8 cellular contexts compared by ENCODE assay signal in the genomic region with DNA sequence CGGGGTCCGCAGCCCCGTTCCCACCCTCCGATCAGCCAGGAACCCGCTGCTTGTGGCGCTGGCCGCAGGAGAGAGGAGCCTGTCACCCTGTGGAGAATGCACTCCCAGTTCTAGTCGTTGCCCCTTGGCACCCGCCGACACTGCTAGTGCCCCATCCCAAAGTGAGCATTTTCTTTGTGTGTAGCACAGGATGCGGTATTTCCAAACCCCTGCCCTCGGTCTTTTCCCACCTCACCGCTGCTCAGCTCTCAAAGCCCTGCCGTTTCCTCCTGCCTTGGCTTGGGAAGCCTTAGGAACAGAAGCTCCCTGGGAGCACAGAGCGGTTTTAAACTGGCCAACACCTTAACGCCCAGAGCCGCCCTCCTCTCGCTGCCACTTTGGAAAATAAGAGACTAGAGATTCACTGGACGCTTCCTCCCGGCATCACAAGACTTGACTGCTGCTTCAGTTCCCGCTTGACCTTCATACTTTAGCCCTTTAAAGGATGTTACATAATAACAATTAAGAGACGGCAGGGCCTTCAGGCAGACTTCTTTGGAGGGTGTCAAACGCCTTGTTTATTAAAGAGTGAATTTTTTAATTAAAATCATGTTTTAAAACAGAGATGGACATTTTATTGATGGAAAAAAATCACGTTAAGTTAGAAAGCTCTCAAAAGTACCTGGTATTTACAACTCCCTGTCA. TPM values are rescaled to one million over a fixed set of nuclear protein-coding genes. Genes with fewer than 3 reads are reported as not detected.
DNase-seq lines count a peak whose midpoint lies in the region; ATAC-seq and TF ChIP-seq lines count a peak whose summit lies in the region.

No MANE protein-coding gene starts in this region.

- CTCF ChIA-PET in MCF 10A (lab: Yijun Ruan, JAX) = interaction anchor here (0.6 to 1.0 kb wide), 3 partner anchors 14 to 1939 kb away, joined by 3 read pairs; no protein-coding TSS in a partner anchor

- H3K9me3 ChIP-seq in iPS-18c (ENCODE audit: control insufficient read depth, insufficient read depth, low read length) = no peaks in the 10 kb centered on the region

- no peaks in the 10 kb centered on the region for H3K27me3 Mint-ChIP-seq in MCF 10A (ENCODE audit: insufficient read depth, unreplicated experiment)

- no peaks in the 10 kb centered on the region for H3K4me1 Mint-ChIP-seq in MCF 10A (ENCODE audit: insufficient read depth, unreplicated experiment)

- H3K4me3 Mint-ChIP-seq in MCF 10A (ENCODE audit: unreplicated experiment) = peak overlapping the region; percentile 87

- peak overlapping the region; percentile 94 for H3K4me3 ChIP-seq in iPS-18c (ENCODE audit: insufficient read depth, low read depth, low read length)

- POLR2A ChIA-PET in MCF 10A (lab: Yijun Ruan, JAX) = interaction anchor here (1.4 to 2.3 kb wide), 4 partner anchors 9 to 123 kb away, joined by 6 to 12 read pairs (median 8); a partner anchor contains a TSS

- peak; percentile 10 for ATAC-seq in HG03378 (IDR thresholded peaks at IDR 0.05; ENCODE audit: unreplicated experiment)
- ATAC-seq in sciatic nerve = peak; percentile 65
- ATAC-seq in GM18511 (IDR thresholded peaks at IDR 0.05; ENCODE audit: unreplicated experiment) = no peak

- in situ Hi-C loops in SK-MEL-5 (cut with HindIII; ENCODE audit: low pct_unique_long_range_greater_than_20kb, low sequenced_read_pairs) = no loop called here

- H3K9me3 Mint-ChIP-seq in MCF 10A (ENCODE audit: unreplicated experiment) = no peaks in the 10 kb centered on the region

- H3K27ac Mint-ChIP-seq in MCF 10A (ENCODE audit: low read depth, unreplicated experiment) = peak overlapping the region; percentile 42

- DNase-seq in SKM-1 treated with dmso at 0.1 percent for 144 hours (lab: John Stamatoyannopoulos, UW; ENCODE audit: unreplicated experiment) = peak; percentile 17
- DNase-seq in SKM-1 (lab: John Stamatoyannopoulos, UW; ENCODE audit: unreplicated experiment) = no peak
- DNase-seq in SK-MEL-5 (ENCODE audit: low read depth, low spot score) = peak; percentile 71
- DNase-seq in MCF 10A (ENCODE audit: unreplicated experiment) = peak; percentile 48
- peak; percentile 70 for DNase-seq in sciatic nerve (ENCODE audit: low spot score)

- TF ChIP-seq CTCF in MCF 10A (IDR thresholded peaks at IDR 0.05; ENCODE audit: unreplicated experiment) = no peak

- intact Hi-C loops in MCF 10A (cut with micrococcal nuclease) = loop anchor here (5.0 kb wide), 1 partner anchor 125 kb away; a partner anchor contains a TSS
- intact Hi-C loops in sciatic nerve (cut with DNase I) = no loop called here

- H3K36me3 Mint-ChIP-seq in MCF 10A (ENCODE audit: insufficient read depth, unreplicated experiment) = peaks cover 4% of the 10 kb centered on the region

- no TSS peak for BruUV-seq in MCF 10A (replicated peaks; lab: Mats Ljungman, UMichigan)

RNA-seq across cellular contexts. Expression of a gene that starts 0.8 kb away (rescaled TPM):
- total RNA-seq in SK-MEL-5 (2014; rRNA removed; shearing (Covaris generic)) = 61.6 and 62.8 TPM in 2 replicates
- 48.0 and 54.2 TPM in 2 replicates for polyA plus RNA-seq in SK-MEL-5 (2015; cell fraction: cytosol; rRNA removed)
- 84.2 and 84.8 TPM in 2 replicates for polyA plus RNA-seq in SK-MEL-5 (2015; cell fraction: nucleus; rRNA removed)
- total RNA-seq in MCF 10A (2022) (22.1 and 30.2 TPM in 2 replicates), sciatic nerve (42.0 TPM)

RNA-seq across cellular contexts. Expression of a gene that starts 35.1 kb away (rescaled TPM):
- 0.16 TPM in 1 of 2 replicates, not detected in the other for total RNA-seq in SK-MEL-5 (2014; rRNA removed; shearing (Covaris generic))
- polyA plus RNA-seq in SK-MEL-5 (2015; cell fraction: cytosol; rRNA removed) = 0.08 TPM in 1 of 2 replicates, not detected in the other
- 2.5 TPM in 1 of 2 replicates, not detected in the other for polyA plus RNA-seq in SK-MEL-5 (2015; cell fraction: nucleus; rRNA removed)
- total RNA-seq in MCF 10A (2022) (0.21 and 0.96 TPM in 2 replicates), sciatic nerve (1.1 TPM)
